22 cellular contexts compared by ENCODE assay signal in genomic region chr7:24472093-24472492, GRCh38.
"Had no signal": no experiment of that assay in that cellular context is flagged by ENCODE, and none has a peak within 500 bp of the region (broad histone marks: within the 10 kb centered on the region; RNA-seq: fewer than 3 reads in every experiment).

No MANE protein-coding gene starts in this region.

- H3K36me3 Mint-ChIP-seq: memory B cell; natural killer cell treated with Interleukin-12 subunit alpha and Interleukin-12 subunit beta and Interleukin-15 and Interleukin-18, amount 100 ng/mL, for 72 hours had no signal

- H3K27ac ChIP-seq: brain microvascular endothelial cell, esophagus muscularis mucosa, gastrocnemius medialis, neutrophil, ovary, psoas muscle, tibial artery had no signal

- H3K27ac Mint-ChIP-seq: activated CD4-positive, alpha-beta T cell treated with anti-CD3 and anti-CD28 coated beads, Interleukin-2, amount 10 ng/mL, durations not matched to agents 7 days and 5 days; activated naive CD4-positive, alpha-beta T cell treated with anti-CD3 and anti-CD28 coated beads for 36 hours; activated T-cell treated with anti-CD3 and anti-CD28 coated beads, Interleukin-2, amount 50 U/mL, for 24 hours; memory B cell; natural killer cell treated with Interleukin-12 subunit alpha and Interleukin-12 subunit beta and Interleukin-15 and Interleukin-18, amount 100 ng/mL, for 72 hours; stimulated activated naive CD8-positive, alpha-beta T cell treated with anti-CD3 and anti-CD28 coated beads, Interleukin-15, Interleukin-2, amounts not matched to agents 100 ng/mL and 50 ng/mL, for 24 hours had no signal

- H3K36me3 ChIP-seq: brain microvascular endothelial cell, esophagus muscularis mucosa, gastrocnemius medialis, neutrophil, ovary, tibial artery had no signal

- FAIRE-seq: colon, urothelium cell line had no signal

- ATAC-seq: gastrocnemius medialis; natural killer cell treated with Interleukin-12 subunit alpha and Interleukin-12 subunit beta and Interleukin-15 and Interleukin-18, amount 100 ng/mL, for 72 hours; psoas muscle; right cardiac atrium had no signal

- H3K4me3 ChIP-seq: esophagus muscularis mucosa, gastrocnemius medialis, ovary, psoas muscle, tibial artery had no signal

- DNase-seq: activated CD4-positive, alpha-beta T cell treated with anti-CD3 and anti-CD28 coated beads, Interleukin-2, amount 10 ng/mL, durations not matched to agents 7 days and 5 days; activated effector memory CD4-positive, alpha-beta T cell treated with Interleukin-2 at 50 U/mL for 16 hours; activated naive CD4-positive, alpha-beta T cell treated with anti-CD3 and anti-CD28 coated beads for 36 hours; activated T-cell treated with anti-CD3 and anti-CD28 coated beads, Interleukin-2, amount 50 U/mL, for 24 hours; aorta; brain microvascular endothelial cell; effector memory CD4-positive, alpha-beta T cell; gastrocnemius medialis; hippocampal formation; ovary; psoas muscle; right cardiac atrium; stimulated activated CD4-positive, alpha-beta T cell treated with anti-CD3 and anti-CD28 coated beads, Interleukin-4, amount 100 ng/mL, for 24 hours; tibial artery had no signal

- H3K27me3 ChIP-seq: brain microvascular endothelial cell, esophagus muscularis mucosa, gastrocnemius medialis, neutrophil, ovary, tibial artery had no signal

- H3K9me3 ChIP-seq: esophagus muscularis mucosa, gastrocnemius medialis, neutrophil, ovary, psoas muscle, tibial artery had no signal

- H3K9me3 Mint-ChIP-seq: activated CD4-positive, alpha-beta T cell treated with anti-CD3 and anti-CD28 coated beads, Interleukin-2, amount 10 ng/mL, durations not matched to agents 7 days and 5 days; activated naive CD4-positive, alpha-beta T cell treated with anti-CD3 and anti-CD28 coated beads for 36 hours; activated T-cell treated with anti-CD3 and anti-CD28 coated beads, Interleukin-2, amount 50 U/mL, for 24 hours; central memory CD8-positive, alpha-beta T cell; memory B cell; natural killer cell treated with Interleukin-12 subunit alpha and Interleukin-12 subunit beta and Interleukin-15 and Interleukin-18, amount 100 ng/mL, for 72 hours; stimulated activated naive CD8-positive, alpha-beta T cell treated with anti-CD3 and anti-CD28 coated beads, Interleukin-15, Interleukin-2, amounts not matched to agents 100 ng/mL and 50 ng/mL, for 24 hours had no signal
